37 cellular contexts compared by ENCODE assay signal in the genomic region with DNA sequence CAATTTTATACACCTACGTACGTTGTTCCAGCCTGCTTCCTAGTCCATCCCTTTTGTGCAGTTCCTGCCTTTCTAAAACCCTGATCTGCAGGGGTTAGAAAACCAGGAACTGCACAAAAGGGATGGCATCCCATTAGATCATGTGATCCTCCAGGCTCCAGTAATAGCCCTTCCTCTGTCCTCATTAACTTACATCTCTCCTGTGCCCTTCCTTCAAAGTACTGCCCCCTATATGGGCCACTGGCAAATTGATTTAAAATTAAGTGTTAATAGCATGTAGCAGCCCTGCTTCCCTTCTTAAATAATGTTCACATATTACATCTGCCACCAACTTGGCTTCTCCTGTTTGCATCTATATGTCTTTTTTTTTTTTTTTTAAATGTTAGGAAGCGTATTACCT.
"Had no signal": no experiment of that assay in that cellular context is flagged by ENCODE, and none has a peak within 500 bp of the region (broad histone marks: within the 10 kb centered on the region; RNA-seq: fewer than 3 reads in every experiment).

No MANE protein-coding gene starts in this region.

- H3K36me3 ChIP-seq: breast epithelium, esophagus squamous epithelium, gastrocnemius medialis, neutrophil, right lobe of liver, thoracic aorta, uterus had no signal

- H3K4me3 ChIP-seq: breast epithelium, esophagus squamous epithelium, gastrocnemius medialis, lung, mucosa of descending colon, right lobe of liver, thoracic aorta, uterus had no signal

- DNase-seq: activated CD4-positive, alpha-beta memory T cell treated with anti-CD3 and anti-CD28 coated beads, Interleukin-2, amount 10 ng/mL, durations not matched to agents 7 days and 5 days; activated CD4-positive, alpha-beta T cell treated with anti-CD3 and anti-CD28 coated beads, Interleukin-2, amount 10 ng/mL, durations not matched to agents 24 days and 14 days; activated CD8-positive, alpha-beta memory T cell treated with anti-CD3 and anti-CD28 coated beads, Interleukin-2, amount 50 U/mL, for 48 hours; activated gamma-delta T cell treated with Interleukin-2 at 50 U/mL for 16 hours; activated naive CD8-positive, alpha-beta T cell treated with anti-CD3 and anti-CD28 coated beads, Interleukin-2, amount 50 U/mL, for 24 hours; activated T-cell treated with anti-CD3 and anti-CD28 coated beads, Interleukin-2, amount 50 U/mL, for 24 hours; amygdala; dermis blood vessel endothelial cell; effector CD4-positive, alpha-beta T cell; esophagus squamous epithelium; gastrocnemius medialis; glutamatergic neuron; mucosa of descending colon; right lobe of liver; stimulated activated CD4-positive, alpha-beta T cell treated with anti-CD3 and anti-CD28 coated beads, Interleukin-12 subunit alpha, Interleukin-12 subunit beta, amount 100 ng/mL, for 4 hours; stimulated activated CD4-positive, alpha-beta T cell treated with anti-CD3 and anti-CD28 coated beads, Interleukin-4, amount 100 ng/mL, for 24 hours; SW 1271; T-helper 9 cell; trophoblast cell; uterus had no signal

- H3K27me3 Mint-ChIP-seq: activated CD4-positive, alpha-beta T cell treated with anti-CD3 and anti-CD28 coated beads, Interleukin-2, amount 10 ng/mL, durations not matched to agents 24 days and 14 days; central memory CD8-positive, alpha-beta T cell had no signal

- ATAC-seq: activated CD4-positive, CD25-positive, alpha-beta regulatory T cell treated with anti-CD3 and anti-CD28 coated beads, Interleukin-2, amount 50 U/mL, for 24 hours; activated naive CD8-positive, alpha-beta T cell treated with anti-CD3 and anti-CD28 coated beads, Interleukin-2, amount 50 U/mL, for 24 hours; gastrocnemius medialis; left lobe of liver; mucosa of descending colon; natural killer cell treated with Interleukin-12 subunit alpha and Interleukin-12 subunit beta and Interleukin-15 and Interleukin-18, amount 100 ng/mL, for 72 hours; right lobe of liver; stimulated activated effector memory CD8-positive, alpha-beta T cell treated with anti-CD3 and anti-CD28 coated beads, Interleukin-12 subunit alpha, Interleukin-12 subunit beta, amount 100 ng/mL, for 72 hours had no signal

- H3K27ac ChIP-seq: breast epithelium, epithelial cell of prostate, esophagus squamous epithelium, gastrocnemius medialis, neutrophil, right lobe of liver, thoracic aorta, uterus, VCaP had no signal

- H3K4me3 Mint-ChIP-seq: activated CD4-positive, alpha-beta memory T cell treated with anti-CD3 and anti-CD28 coated beads, Interleukin-2, amount 10 ng/mL, durations not matched to agents 7 days and 5 days; activated CD4-positive, alpha-beta T cell treated with anti-CD3 and anti-CD28 coated beads, Interleukin-2, amount 10 ng/mL, durations not matched to agents 24 days and 14 days; activated naive CD4-positive, alpha-beta T cell treated with anti-CD3 and anti-CD28 coated beads, Interleukin-2, amount 50 U/mL, for 24 hours; activated naive CD8-positive, alpha-beta T cell treated with anti-CD3 and anti-CD28 coated beads, Interleukin-2, amount 50 U/mL, for 24 hours; activated T-cell treated with anti-CD3 and anti-CD28 coated beads, Interleukin-2, amount 50 U/mL, for 24 hours; central memory CD8-positive, alpha-beta T cell; natural killer cell treated with Interleukin-12 subunit alpha and Interleukin-12 subunit beta and Interleukin-15 and Interleukin-18, amount 100 ng/mL, for 72 hours; stimulated activated effector memory CD8-positive, alpha-beta T cell treated with anti-CD3 and anti-CD28 coated beads, Interleukin-12 subunit alpha, Interleukin-12 subunit beta, amount 100 ng/mL, for 72 hours; stimulated activated naive CD8-positive, alpha-beta T cell treated with anti-CD3 and anti-CD28 coated beads, Interleukin-15, Interleukin-2, amounts not matched to agents 100 ng/mL and 50 ng/mL, for 24 hours; T-helper 1 cell treated with Interleukin-12 subunit alpha and Interleukin-12 subunit beta and Interleukin-4 antibody, amounts not matched to agents 30 μg/mL and 1 μg/mL, for 36 hours had no signal

- H3K9me3 Mint-ChIP-seq: activated CD4-positive, alpha-beta memory T cell treated with anti-CD3 and anti-CD28 coated beads, Interleukin-2, amount 10 ng/mL, durations not matched to agents 7 days and 5 days; activated CD4-positive, alpha-beta T cell treated with anti-CD3 and anti-CD28 coated beads, Interleukin-2, amount 10 ng/mL, durations not matched to agents 24 days and 14 days; activated naive CD4-positive, alpha-beta T cell treated with anti-CD3 and anti-CD28 coated beads, Interleukin-2, amount 50 U/mL, for 24 hours; activated naive CD8-positive, alpha-beta T cell treated with anti-CD3 and anti-CD28 coated beads, Interleukin-2, amount 50 U/mL, for 24 hours; activated T-cell treated with anti-CD3 and anti-CD28 coated beads, Interleukin-2, amount 50 U/mL, for 24 hours; central memory CD8-positive, alpha-beta T cell; natural killer cell treated with Interleukin-12 subunit alpha and Interleukin-12 subunit beta and Interleukin-15 and Interleukin-18, amount 100 ng/mL, for 72 hours; stimulated activated effector memory CD8-positive, alpha-beta T cell treated with anti-CD3 and anti-CD28 coated beads, Interleukin-12 subunit alpha, Interleukin-12 subunit beta, amount 100 ng/mL, for 72 hours; stimulated activated naive CD8-positive, alpha-beta T cell treated with anti-CD3 and anti-CD28 coated beads, Interleukin-15, Interleukin-2, amounts not matched to agents 100 ng/mL and 50 ng/mL, for 24 hours; T-helper 1 cell treated with Interleukin-12 subunit alpha and Interleukin-12 subunit beta and Interleukin-4 antibody, amounts not matched to agents 30 μg/mL and 1 μg/mL, for 36 hours had no signal

- H3K9me3 ChIP-seq: breast epithelium, esophagus squamous epithelium, gastrocnemius medialis, mucosa of descending colon, neutrophil, right lobe of liver, thoracic aorta, uterus had no signal

- H3K27me3 ChIP-seq: breast epithelium, gastrocnemius medialis, neutrophil, right lobe of liver, uterus had no signal

- H3K4me1 ChIP-seq: breast epithelium, esophagus squamous epithelium, gastrocnemius medialis, right lobe of liver, uterus had no signal

- H3K36me3 Mint-ChIP-seq: activated naive CD4-positive, alpha-beta T cell treated with anti-CD3 and anti-CD28 coated beads, Interleukin-2, amount 50 U/mL, for 24 hours; natural killer cell treated with Interleukin-12 subunit alpha and Interleukin-12 subunit beta and Interleukin-15 and Interleukin-18, amount 100 ng/mL, for 72 hours; stimulated activated effector memory CD8-positive, alpha-beta T cell treated with anti-CD3 and anti-CD28 coated beads, Interleukin-12 subunit alpha, Interleukin-12 subunit beta, amount 100 ng/mL, for 72 hours had no signal

- FAIRE-seq: colon, endometrium, TTC549 had no signal

- H3K27ac Mint-ChIP-seq: activated CD4-positive, alpha-beta memory T cell treated with anti-CD3 and anti-CD28 coated beads, Interleukin-2, amount 10 ng/mL, durations not matched to agents 7 days and 5 days; activated CD4-positive, alpha-beta T cell treated with anti-CD3 and anti-CD28 coated beads, Interleukin-2, amount 10 ng/mL, durations not matched to agents 24 days and 14 days; activated naive CD4-positive, alpha-beta T cell treated with anti-CD3 and anti-CD28 coated beads, Interleukin-2, amount 50 U/mL, for 24 hours; activated naive CD8-positive, alpha-beta T cell treated with anti-CD3 and anti-CD28 coated beads, Interleukin-2, amount 50 U/mL, for 24 hours; activated T-cell treated with anti-CD3 and anti-CD28 coated beads, Interleukin-2, amount 50 U/mL, for 24 hours; natural killer cell treated with Interleukin-12 subunit alpha and Interleukin-12 subunit beta and Interleukin-15 and Interleukin-18, amount 100 ng/mL, for 72 hours; stimulated activated effector memory CD8-positive, alpha-beta T cell treated with anti-CD3 and anti-CD28 coated beads, Interleukin-12 subunit alpha, Interleukin-12 subunit beta, amount 100 ng/mL, for 72 hours; stimulated activated naive CD8-positive, alpha-beta T cell treated with anti-CD3 and anti-CD28 coated beads, Interleukin-15, Interleukin-2, amounts not matched to agents 100 ng/mL and 50 ng/mL, for 24 hours; T-helper 1 cell treated with Interleukin-12 subunit alpha and Interleukin-12 subunit beta and Interleukin-4 antibody, amounts not matched to agents 30 μg/mL and 1 μg/mL, for 36 hours had no signal

- H3K4me1 Mint-ChIP-seq: activated CD4-positive, alpha-beta memory T cell treated with anti-CD3 and anti-CD28 coated beads, Interleukin-2, amount 10 ng/mL, durations not matched to agents 7 days and 5 days; activated CD4-positive, alpha-beta T cell treated with anti-CD3 and anti-CD28 coated beads, Interleukin-2, amount 10 ng/mL, durations not matched to agents 24 days and 14 days; activated naive CD4-positive, alpha-beta T cell treated with anti-CD3 and anti-CD28 coated beads, Interleukin-2, amount 50 U/mL, for 24 hours; activated naive CD8-positive, alpha-beta T cell treated with anti-CD3 and anti-CD28 coated beads, Interleukin-2, amount 50 U/mL, for 24 hours; central memory CD8-positive, alpha-beta T cell; stimulated activated effector memory CD8-positive, alpha-beta T cell treated with anti-CD3 and anti-CD28 coated beads, Interleukin-12 subunit alpha, Interleukin-12 subunit beta, amount 100 ng/mL, for 72 hours had no signal
